In genomic region chr1:85326381-85326780, GRCh38 we compare ENCODE assay signal across 18 cellular contexts. TPM values are rescaled to one million over a fixed set of nuclear protein-coding genes. Genes with fewer than 3 reads are reported as not detected.
DNase-seq lines count a peak whose midpoint lies in the region; ATAC-seq, FAIRE-seq and TF ChIP-seq lines count a peak whose summit lies in the region.
"Had no signal": no experiment of that assay in that cellular context is flagged by ENCODE, and none has a peak within 500 bp of the region (broad histone marks: within the 10 kb centered on the region; RNA-seq: fewer than 3 reads in every experiment).

No MANE protein-coding gene starts in this region.

- H3K4me3 ChIP-seq in GM23248 (no peak overlapping the region), endothelial cell of umbilical vein (replicated peaks in 1 of 3; ENCODE audit: insufficient read depth in 1 of 3, low read depth in 1 of 3, low read length in 3 of 3) (no peak overlapping the region), mesenchymal stem cell (ENCODE audit: insufficient read depth in 1 of 2, low read depth in 1 of 2, low read length in 2 of 2) (no peak overlapping the region)

- H3K27me3 Mint-ChIP-seq in T-cell = peaks cover 0 to 9% of the 10 kb centered on the region in 2 donors

- no peak overlapping the region for H2BK15ac ChIP-seq in mesenchymal stem cell (ENCODE audit: low read depth, poor library complexity, severe bottlenecking)

- no peak overlapping the region for H3K14ac ChIP-seq in mesenchymal stem cell (ENCODE audit: low read length in 2 of 2)

- no peak overlapping the region for H2BK12ac ChIP-seq in mesenchymal stem cell (ENCODE audit: low read length in 2 of 2)

- H3K4me2 ChIP-seq in GM23248 (ENCODE audit: unreplicated experiment) (no peak overlapping the region), endothelial cell of umbilical vein (ENCODE audit: insufficient read depth, low read length) (no peak overlapping the region), mesenchymal stem cell (ENCODE audit: low read length, poor library complexity, severe bottlenecking) (no peak overlapping the region)

- peaks cover 90% of the 10 kb centered on the region for H3F3A ChIP-seq in GM23248 (ENCODE audit: insufficient read depth)

- no peak overlapping the region for H2AK5ac ChIP-seq in mesenchymal stem cell (ENCODE audit: low read length, severe bottlenecking)

- no peak overlapping the region for H2AFZ ChIP-seq in GM23248
- no peak overlapping the region for H2AFZ ChIP-seq in endothelial cell of umbilical vein (ENCODE audit: low read depth, low read length)
- H2AFZ ChIP-seq in mesenchymal stem cell (ENCODE audit: low read depth, low read length) = no peak overlapping the region

- peaks cover 5% of the 10 kb centered on the region for H3K36me3 ChIP-seq in GM23248 (ENCODE audit: low read depth)
- H3K36me3 ChIP-seq in endothelial cell of umbilical vein (ENCODE audit: control insufficient read depth in 2 of 2, extremely low read depth in 1 of 2, insufficient read depth in 2 of 2, low read length in 2 of 2) = no peaks in the 10 kb centered on the region
- H3K36me3 ChIP-seq in mesenchymal stem cell (ENCODE audit: control insufficient read depth in 1 of 2, insufficient read depth in 2 of 2, low read depth in 1 of 2, low read length in 2 of 2) = peaks cover 0 to 3% of the 10 kb centered on the region in 2 experiments

- H3K18ac ChIP-seq in mesenchymal stem cell (ENCODE audit: low read depth in 1 of 2, low read length in 2 of 2) = no peak overlapping the region

- H3K79me1 ChIP-seq in mesenchymal stem cell (replicated peaks; ENCODE audit: low read length, poor library complexity, severe bottlenecking) = peaks cover 12% of the 10 kb centered on the region

- in situ Hi-C loops in GM23248 (cut with MboI) = no loop called here

- H3K4me3 Mint-ChIP-seq in T-cell = no peak overlapping the region
- H3K4me3 Mint-ChIP-seq: CD8-positive, alpha-beta T cell had no signal

- no peak for TF ChIP-seq POLR2A in endothelial cell of umbilical vein (IDR thresholded peaks at IDR 0.05; ENCODE audit: low read depth, low read length)

- no peak for DNase-seq in GM23248
- peak; percentile 49 for DNase-seq in NCI-H82 (lab: John Stamatoyannopoulos, UW)
- DNase-seq in endothelial cell of umbilical vein (ENCODE audit: low read depth, low spot score) = no peak
- DNase-seq in mesenchymal stem cell = no peak
- DNase-seq in NCI-H1105 (lab: John Stamatoyannopoulos, UW) = no peak
- no peak for DNase-seq in T-cell
- no peak for DNase-seq in SHP77 (lab: John Stamatoyannopoulos, UW)
- no peak for DNase-seq in NCI-H774 (lab: John Stamatoyannopoulos, UW)
- DNase-seq: AML-193; C1 segment of cervical spinal cord; CD8-positive, alpha-beta T cell; GOT3; Kasumi-1; NCI-H1417 treated with DMSO at 0.1 percent for 48 hours; NCI-H187; NCI-H69 had no signal

- BruUV-seq in endothelial cell of umbilical vein (replicated peaks; lab: Mats Ljungman, UMichigan) = no TSS peak

- H3K23ac ChIP-seq in mesenchymal stem cell (ENCODE audit: low read length in 2 of 2) = no peak overlapping the region

- H4K8ac ChIP-seq in mesenchymal stem cell (ENCODE audit: low read length) = no peak overlapping the region

- H3K9me3 Mint-ChIP-seq in T-cell = no peaks in the 10 kb centered on the region
- H3K9me3 Mint-ChIP-seq: CD8-positive, alpha-beta T cell had no signal

- H3K79me2 ChIP-seq in GM23248 (ENCODE audit: insufficient read depth) (peaks cover 68% of the 10 kb centered on the region), endothelial cell of umbilical vein (ENCODE audit: control insufficient read depth, insufficient read depth, low read length) (peaks cover 29% of the 10 kb centered on the region)

- peak overlapping the region; percentile 98 for H3K27ac ChIP-seq in GM23248
- H3K27ac ChIP-seq in endothelial cell of umbilical vein (ENCODE audit: insufficient read depth, low read depth, low read length) = peak overlapping the region; percentile 22
- peak overlapping the region; percentile 82 for H3K27ac ChIP-seq in mesenchymal stem cell (ENCODE audit: low read length, poor library complexity, severe bottlenecking)

- peaks cover 84% of the 10 kb centered on the region for H3K4me1 ChIP-seq in GM23248 (ENCODE audit: insufficient read depth)
- H3K4me1 ChIP-seq in endothelial cell of umbilical vein (ENCODE audit: control insufficient read depth, extremely low read depth, insufficient read depth, low read length) = peaks cover 83% of the 10 kb centered on the region
- peaks cover 15% of the 10 kb centered on the region for H3K4me1 ChIP-seq in mesenchymal stem cell (ENCODE audit: control insufficient read depth, insufficient read depth, low read depth, low read length)

- H3K27ac Mint-ChIP-seq in T-cell = no peak overlapping the region
- H3K27ac Mint-ChIP-seq: CD8-positive, alpha-beta T cell had no signal

- H3K9me3 ChIP-seq in GM23248 (ENCODE audit: low read depth) (no peaks in the 10 kb centered on the region), endothelial cell of umbilical vein (replicated peaks; ENCODE audit: control insufficient read depth, insufficient read depth, low read length) (no peaks in the 10 kb centered on the region), mesenchymal stem cell (ENCODE audit: control insufficient read depth, low read length) (no peaks in the 10 kb centered on the region)

- dilution Hi-C loops in endothelial cell of umbilical vein (cut with MboI; ENCODE audit: extremely low pct_ligation_motif_present, low sequenced_read_pairs) = no loop called here

- H3K4me1 Mint-ChIP-seq in T-cell = no peaks in the 10 kb centered on the region

- no peaks in the 10 kb centered on the region for H3K9me2 ChIP-seq in GM23248 (ENCODE audit: insufficient read depth)

- intact Hi-C loops in endothelial cell of umbilical vein (cut with micrococcal nuclease) = loop anchor here (5.0 kb wide), 1 partner anchor 754 kb away; the partner anchor contains the start of gene CTBS

- no peaks in the 10 kb centered on the region for H3K27me3 ChIP-seq in GM23248 (replicated peaks; ENCODE audit: insufficient read depth)
- no peaks in the 10 kb centered on the region for H3K27me3 ChIP-seq in endothelial cell of umbilical vein (ENCODE audit: control insufficient read depth in 2 of 2, insufficient read depth in 2 of 2, low read length in 2 of 2)
- no peaks in the 10 kb centered on the region for H3K27me3 ChIP-seq in mesenchymal stem cell (ENCODE audit: control insufficient read depth in 1 of 2, insufficient read depth in 1 of 2, low read length in 2 of 2)

- POLR2A ChIA-PET in endothelial cell of umbilical vein (lab: Charles Lee) (no interaction called here), T-cell (lab: Charles Lee) (no interaction called here)

- H4K91ac ChIP-seq in mesenchymal stem cell (ENCODE audit: low read length) = no peak overlapping the region

- CTCF ChIA-PET in endothelial cell of umbilical vein (lab: Charles Lee) = no interaction called here
- CTCF ChIA-PET in T-cell (lab: Charles Lee) = no interaction called here

- H2BK5ac ChIP-seq in mesenchymal stem cell (ENCODE audit: low read depth, low read length, poor library complexity, severe bottlenecking) = no peak overlapping the region

- H4K20me1 ChIP-seq in GM23248 (ENCODE audit: insufficient read depth) (no peaks in the 10 kb centered on the region), endothelial cell of umbilical vein (replicated peaks; ENCODE audit: control insufficient read depth, extremely low read depth, insufficient read depth, low read length) (no peaks in the 10 kb centered on the region)

- TF ChIP-seq CTCF in endothelial cell of umbilical vein (IDR thresholded peaks at IDR 0.05; ENCODE audit: extremely low read depth in 1 of 2, insufficient read depth in 1 of 2, low read depth in 1 of 2, low read length in 2 of 2) = no peak

- FAIRE-seq in endothelial cell of umbilical vein (lab: Jason Lieb, UNC) = no peak
- FAIRE-seq: G401.6 had no signal

- no peaks in the 10 kb centered on the region for H3K9me1 ChIP-seq in endothelial cell of umbilical vein (replicated peaks; ENCODE audit: control insufficient read depth, extremely low read depth, insufficient read depth, low read length)

- H3K36me3 Mint-ChIP-seq in T-cell = no peaks in the 10 kb centered on the region
- H3K36me3 Mint-ChIP-seq: CD8-positive, alpha-beta T cell had no signal

- WGBS in GM23248 (ENCODE audit: low coverage in 1 of 2, low lambda C conversion rate in 2 of 2, missing lambda C conversion rate in 2 of 2), 2 experiments = 60 to 71% methylated on average over 2 of the region's 2 CpGs
- 92% methylated on average over 2 of the region's 2 CpGs for WGBS in mesenchymal stem cell

- ATAC-seq in T-cell (replicated peaks in 1 of 4) = no peak
- ATAC-seq: CD8-positive, alpha-beta T cell; Right ventricle myocardium inferior had no signal

- H2BK120ac ChIP-seq in mesenchymal stem cell (ENCODE audit: low read depth, low read length) = no peak overlapping the region

- no peak overlapping the region for H3K9ac ChIP-seq in GM23248
- no peak overlapping the region for H3K9ac ChIP-seq in endothelial cell of umbilical vein (replicated peaks; ENCODE audit: extremely low read depth, insufficient read depth, low read length)
- no peak overlapping the region for H3K9ac ChIP-seq in mesenchymal stem cell (ENCODE audit: low read length)

- no peak overlapping the region for H3K4ac ChIP-seq in mesenchymal stem cell (ENCODE audit: low read depth in 1 of 2, low read length in 2 of 2)

TF ChIP-seq in endothelial cell of umbilical vein, 7 proteins besides CTCF, POLR2A, EP300 and RAD21 (continues in another document):
- TF ChIP-seq EZH2 (IDR thresholded peaks at IDR 0.05; ENCODE audit: borderline replicate concordance, low read depth, low read length, severe bottlenecking) = no peak
- no peak for TF ChIP-seq JUN (IDR thresholded peaks at IDR 0.05; ENCODE audit: borderline replicate concordance, insufficient read depth, insufficient read length, low read depth)
- no peak for TF ChIP-seq FOS (IDR thresholded peaks at IDR 0.05; ENCODE audit: borderline replicate concordance, insufficient read depth, low read length)
- TF ChIP-seq GATA2 (IDR thresholded peaks at IDR 0.05; ENCODE audit: insufficient read depth, insufficient read length, low read depth, low read length) = no peak

RNA-seq across cellular contexts. Expression of gene BCL10, which starts 49.9 kb away (rescaled TPM):
- total RNA-seq in GM23248 (2014; rRNA removed; shearing (Covaris generic)) = 45.5 and 51.4 TPM in 2 replicates
- polyA plus RNA-seq in GM23248 (2016; fragmentation: Nextera tagmentation; extraction: Ambion mirVana) (70.7 and 74.2 TPM in 2 replicates), endothelial cell of umbilical vein (16.1 and 21.5 TPM in 2 replicates)
- total RNA-seq in endothelial cell of umbilical vein (74.5 and 78.6 TPM in 2 replicates), T-cell (10 to 100 TPM; 25.8 to 40.0 (median 28.0) TPM)
- polyA plus RNA-seq in endothelial cell of umbilical vein (2011; cell fraction: cytosol; rRNA removed) = 19.8 and 20.6 TPM in 2 replicates
- 20.5 and 20.7 TPM in 2 replicates for polyA plus RNA-seq in endothelial cell of umbilical vein (2011; cell fraction: nucleus; rRNA removed)
- polyA plus RNA-seq in endothelial cell of umbilical vein (2012) = 34.1 and 55.5 TPM in 2 replicates
- 34.3 and 40.4 TPM in 2 replicates for polyA minus RNA-seq in endothelial cell of umbilical vein
- polyA minus RNA-seq in endothelial cell of umbilical vein (2011; cell fraction: cytosol; rRNA and poly(A)+ RNA removed) = 9.3 TPM
- polyA minus RNA-seq in endothelial cell of umbilical vein (2011; cell fraction: nucleus; rRNA and poly(A)+ RNA removed) = 62.3 and 75.3 TPM in 2 replicates
- polyA plus RNA-seq in mesenchymal stem cell (2013, experiment 1 of 2) = 21.7 TPM
- 22.6 TPM for polyA plus RNA-seq in mesenchymal stem cell (2013, experiment 2 of 2)

Comparison
In these comparisons a context has a peak if more than half of its experiments do, and no peak if none do; other contexts are left out.
1. H3K27ac ChIP-seq: peak in every context shown above with its lines; median percentile 98 in GM23248; 82 in mesenchymal stem cell; 22 in endothelial cell of umbilical vein.